In genomic region chr5:173707392-173707791, GRCh38 we compare ENCODE assay signal across 8 cellular contexts.
A peak's percentile ranks its signal among the peaks of the same experiment; 100 is the strongest.
DNase-seq lines count a peak whose midpoint lies in the region; ATAC-seq, FAIRE-seq and TF ChIP-seq lines count a peak whose summit lies in the region.

No MANE protein-coding gene starts in this region.

- H3K4me3 ChIP-seq in right cardiac atrium (ENCODE audit: low read length) (no peak overlapping the region), SJCRH30 (no peak overlapping the region)

- H3K36me3 ChIP-seq in SJCRH30, result no peaks in the 10 kb centered on the region

- no peaks in the 10 kb centered on the region for H3K9me3 ChIP-seq in right cardiac atrium (ENCODE audit: control insufficient read depth, low read length)
- H3K9me3 ChIP-seq in SJCRH30 (replicated peaks), result no peaks in the 10 kb centered on the region

- DNase-seq in Daoy (ENCODE audit: low read depth) (peak; percentile 63), H54 (ENCODE audit: insufficient read length, low spot score) (peak; percentile 42), RPMI7951 (ENCODE audit: low read depth) (peak; percentile 86), right cardiac atrium (peak; percentile 59 to 81 (median 68)), SJCRH30 (no peak), SKM-1 treated with dmso at 0.1 percent for 144 hours (lab: John Stamatoyannopoulos, UW; ENCODE audit: unreplicated experiment) (no peak), SIG-M5 (lab: John Stamatoyannopoulos, UW) (no peak)

- intact Hi-C loops in right cardiac atrium (cut with DNase I), result no loop called here

- H3K27ac ChIP-seq in right cardiac atrium (ENCODE audit: low read length) (peak overlapping the region; percentile 51), SJCRH30 (no peak overlapping the region)

- TF ChIP-seq POLR2A in H54 (IDR thresholded peaks at IDR 0.05; ENCODE audit: low read depth, low read length), result no peak

- WGBS in right cardiac atrium, result 27% methylated on average over 4 of the region's 4 CpGs

- H3K27me3 ChIP-seq in right cardiac atrium (ENCODE audit: control insufficient read depth, insufficient read depth) (no peaks in the 10 kb centered on the region), SJCRH30 (0 out of 2 replicates have a peak, but pooled peaks cover 2% of the 10 kb centered on the region)

- FAIRE-seq in H54 (lab: Jason Lieb, UNC), result no peak

- ATAC-seq in right cardiac atrium (peak; percentile 75 to 87), GM21515 (IDR thresholded peaks at IDR 0.05; ENCODE audit: unreplicated experiment) (no peak)

- H3K4me1 ChIP-seq in right cardiac atrium (ENCODE audit: control insufficient read depth, insufficient read depth, low read length), result no peaks in the 10 kb centered on the region
- 0 out of 2 replicates have a peak, but pooled peaks cover 2% of the 10 kb centered on the region for H3K4me1 ChIP-seq in SJCRH30

Comparison
In these comparisons a context has a peak if more than half of its experiments do, and no peak if none do; other contexts are left out.
1. DNase-seq: peak in Daoy (single experiment), H54 (single experiment), RPMI7951 (single experiment) and right cardiac atrium (3 of 3); none in SJCRH30 (0 of 2), SKM-1 treated with dmso at 0.1 percent for 144 hours (single experiment) and SIG-M5 (single experiment).